29 cellular contexts compared by ENCODE assay signal in genomic region chr19:729564-730381, GRCh38. TPM values are rescaled to one million over a fixed set of nuclear protein-coding genes. Genes with fewer than 3 reads are reported as not detected.
DNase-seq lines count a peak whose midpoint lies in the region; ATAC-seq, FAIRE-seq and TF ChIP-seq lines count a peak whose summit lies in the region.
"Had no signal": no experiment of that assay in that cellular context is flagged by ENCODE, and none has a peak within 500 bp of the region (broad histone marks: within the 10 kb centered on the region; RNA-seq: fewer than 3 reads in every experiment).

No MANE protein-coding gene starts in this region.

- CTCF ChIA-PET in HepG2 (lab: Yijun Ruan, JAX; ENCODE audit: low intra/inter-chr PET ratio, low total read pairs): no interaction called here

- H3K79me2 ChIP-seq in HepG2 (ENCODE audit: insufficient read depth, low read length) (no peaks in the 10 kb centered on the region), OCI-LY3 (ENCODE audit: low read length) (no peaks in the 10 kb centered on the region)

- H3K9me3 Mint-ChIP-seq in endothelial cell (ENCODE audit: unreplicated experiment): no peaks in the 10 kb centered on the region
- H3K9me3 Mint-ChIP-seq: CD14-positive monocyte; CD8-positive, alpha-beta memory T cell had no signal

- H3K9me3 ChIP-seq in liver (ENCODE audit: control insufficient read depth in 4 of 4, low read length in 3 of 4) (no peaks in the 10 kb centered on the region), HepG2 (ENCODE audit: low read length) (no peaks in the 10 kb centered on the region), OCI-LY3 (ENCODE audit: insufficient read depth, low read length) (no peaks in the 10 kb centered on the region)
- H3K9me3 ChIP-seq: Peyer's patch, SK-N-SH had no signal

- no peak overlapping the region for H3K4me3 ChIP-seq in liver (ENCODE audit: low read depth in 1 of 3, low read length in 3 of 3)
- H3K4me3 ChIP-seq in HepG2 (replicated peaks in 1 of 3; ENCODE audit: insufficient read depth in 1 of 3, low read depth in 2 of 3, low read length in 3 of 3): no peak overlapping the region
- H3K4me3 ChIP-seq in OCI-LY3 (ENCODE audit: low read length): 0 out of 2 replicates have a peak overlapping the region, but pooled peaks have one; percentile 17
- H3K4me3 ChIP-seq: Peyer's patch had no signal

- H3K4me2 ChIP-seq in HepG2 (ENCODE audit: low read depth, low read length) (no peak overlapping the region), OCI-LY3 (ENCODE audit: low read length) (peak overlapping the region; percentile 50)
- H3K4me2 ChIP-seq: KMS-11, SK-N-SH had no signal

- peaks cover 10% of the 10 kb centered on the region for H3K36me3 Mint-ChIP-seq in endothelial cell (ENCODE audit: low read depth, unreplicated experiment)
- H3K36me3 Mint-ChIP-seq: CD14-positive monocyte; CD8-positive, alpha-beta memory T cell had no signal

- H4K20me1 ChIP-seq in HepG2 (ENCODE audit: insufficient read depth, low read length): no peaks in the 10 kb centered on the region
- H4K20me1 ChIP-seq in OCI-LY3 (ENCODE audit: insufficient read depth, low read length): no peaks in the 10 kb centered on the region

- H3K27ac Mint-ChIP-seq in endothelial cell (ENCODE audit: unreplicated experiment): no peak overlapping the region
- H3K27ac Mint-ChIP-seq: CD8-positive, alpha-beta memory T cell had no signal

- POLR2A ChIA-PET in HepG2 (lab: Yijun Ruan, JAX): no interaction called here

- DNase-seq in HepG2 (ENCODE audit: low spot score) (no peak), endothelial cell (ENCODE audit: low spot score) (no peak), T1000 (lab: John Stamatoyannopoulos, UW) (no peak), AG08396 (ENCODE audit: low spot score) (no peak)
- DNase-seq in activated effector memory CD4-positive, alpha-beta T cell treated with Interleukin-2 at 50 U/mL for 16 hours: no peak
- DNase-seq: CD8-positive, alpha-beta memory T cell; DMS 273 treated with DMSO at 0.1 percent for 48 hours; DMS79; EL; GDM1; IMR-90; NCI-H1048; NCI-H1417; NCI-H1694; NCI-H2029 treated with DMSO at 0.1 percent for 48 hours; NCI-H446 treated with DMSO at 0.1 percent for 48 hours; NCI-H526; NCI-H82; Peyer's patch; SK-N-SH had no signal

- H2AFZ ChIP-seq in HepG2 (ENCODE audit: low read length): no peak overlapping the region
- no peak overlapping the region for H2AFZ ChIP-seq in OCI-LY3 (ENCODE audit: low read depth, low read length)

- no peak for TF ChIP-seq CTCF in liver (IDR thresholded peaks at IDR 0.05; ENCODE audit: low read depth, low read length, missing input control)
- no peak for TF ChIP-seq CTCF in HepG2 (CRISPR knock-in tag; IDR thresholded peaks at IDR 0.05)
- no peak for TF ChIP-seq CTCF in OCI-LY3 (IDR thresholded peaks at IDR 0.05; ENCODE audit: low read depth, low read length)
- TF ChIP-seq CTCF in endothelial cell (IDR thresholded peaks at IDR 0.05; ENCODE audit: unreplicated experiment): no peak

- in situ Hi-C loops in HepG2 (cut with HindIII; ENCODE audit: extremely low pct_ligation_motif_present, low pct_unique_long_range_greater_than_20kb): loop anchor here (5.0 to 10.0 kb wide), 2 partner anchors 62 to 145 kb away; partner anchors contain the start of gene HCN2

- H3K27ac ChIP-seq in liver (ENCODE audit: low read depth in 1 of 2, low read length in 2 of 2) (peak overlapping the region; percentile 3 to 44), HepG2 (ENCODE audit: extremely low read length, insufficient read depth, low read length) (no peak overlapping the region), OCI-LY3 (ENCODE audit: low read length) (peak overlapping the region; percentile 63)
- H3K27ac ChIP-seq: KMS-11, Peyer's patch had no signal

- WGBS in liver: 84% methylated on average over 23 of the region's 23 CpGs
- 87% methylated on average over 19 of the region's 23 CpGs for WGBS in HepG2 (ENCODE audit: low lambda C conversion rate)

- H3K9ac ChIP-seq in liver (ENCODE audit: low read depth in 1 of 2, low read length in 2 of 2) (no peak overlapping the region), HepG2 (ENCODE audit: insufficient read depth, low read depth, low read length) (no peak overlapping the region), OCI-LY3 (ENCODE audit: low read length) (peak overlapping the region; percentile 12; the same call in 1 of the 2 replicates)
- H3K9ac ChIP-seq: KMS-11, SK-N-SH had no signal

- H3K4me3 Mint-ChIP-seq in endothelial cell (ENCODE audit: unreplicated experiment): peak overlapping the region; percentile 27
- H3K4me3 Mint-ChIP-seq: CD14-positive monocyte; CD8-positive, alpha-beta memory T cell had no signal

- peaks cover 8% of the 10 kb centered on the region for H3K27me3 Mint-ChIP-seq in endothelial cell (ENCODE audit: unreplicated experiment)

- peaks cover 4% of the 10 kb centered on the region for H3K4me1 Mint-ChIP-seq in endothelial cell (ENCODE audit: unreplicated experiment)

- H3K4me1 ChIP-seq in liver (ENCODE audit: control insufficient read depth in 4 of 4, insufficient read depth in 4 of 4, low read length in 3 of 4) (no peaks in the 10 kb centered on the region), HepG2 (ENCODE audit: insufficient read depth, low read length) (no peaks in the 10 kb centered on the region), OCI-LY3 (ENCODE audit: low read length) (peaks cover 30% of the 10 kb centered on the region)
- H3K4me1 ChIP-seq: Peyer's patch had no signal

- FAIRE-seq in HepG2 (lab: Jason Lieb, UNC): no peak
- FAIRE-seq: A204.1, GM12892, GM19239, H1, HTR-8/SVneo had no signal

- TF ChIP-seq RAD21 in liver (IDR thresholded peaks at IDR 0.05) (no peak), HepG2 (CRISPR knock-in tag; IDR thresholded peaks at IDR 0.05) (no peak)

- no peaks in the 10 kb centered on the region for H3K27me3 ChIP-seq in liver (ENCODE audit: control insufficient read depth in 4 of 4, insufficient read depth in 4 of 4, low read length in 3 of 4)
- no peaks in the 10 kb centered on the region for H3K27me3 ChIP-seq in HepG2 (ENCODE audit: control insufficient read depth in 1 of 2, insufficient read depth in 2 of 2, low read length in 2 of 2)
- no peaks in the 10 kb centered on the region for H3K27me3 ChIP-seq in OCI-LY3 (ENCODE audit: low read depth, low read length)
- H3K27me3 ChIP-seq: Peyer's patch had no signal

- H3K36me3 ChIP-seq in liver (ENCODE audit: control insufficient read depth in 4 of 4, insufficient read depth in 3 of 4, low read depth in 1 of 4, low read length in 3 of 4) (no peaks in the 10 kb centered on the region), HepG2 (replicated peaks in 1 of 2; ENCODE audit: control insufficient read depth in 1 of 2, insufficient read depth in 2 of 2, low read length in 2 of 2) (no peaks in the 10 kb centered on the region), OCI-LY3 (replicated peaks; ENCODE audit: low read depth, low read length) (no peaks in the 10 kb centered on the region)
- H3K36me3 ChIP-seq: Peyer's patch had no signal

- intact Hi-C loops in HepG2 (cut with micrococcal nuclease; ENCODE audit: unreplicated experiment): no loop called here

- BruUV-seq in HepG2 (replicated peaks; lab: Mats Ljungman, UMichigan): no TSS peak

- ATAC-seq in HepG2: no peak

- TF ChIP-seq POLR2A in HepG2 (IDR thresholded peaks at IDR 0.05; ENCODE audit: insufficient read depth in 1 of 2, low read depth in 2 of 2, low read length in 2 of 2): no peak

- TF ChIP-seq EP300 in HepG2 (IDR thresholded peaks at IDR 0.05; ENCODE audit: low read depth in 2 of 2, low read length in 2 of 2) (no peak), HepG2 (CRISPR knock-in tag; IDR thresholded peaks at IDR 0.05; ENCODE audit: borderline replicate concordance) (no peak)

RNA-seq across cellular contexts. Expression of gene PALM, which starts 21.0 kb away (rescaled TPM):
- total RNA-seq in liver: 1 to 10 TPM; 3.8 to 4.8 TPM
- polyA plus RNA-seq in liver: 1 to 10 TPM in 1 of 2 donors, under 1 TPM in 1; 0.92 to 5.1 TPM
- 9.7 and 10.8 TPM in 2 replicates for total RNA-seq in HepG2 (2016; rRNA removed; fragmentation: Illumina TruSeq; extraction: Trizol)
- total RNA-seq in HepG2 (2016; cell fraction: cytosol; rRNA removed; fragmentation: Illumina TruSeq; extraction: Trizol; ENCODE audit: low read depth): 8.3 and 10.1 TPM in 2 replicates
- 6.4 and 11.8 TPM in 2 replicates for total RNA-seq in HepG2 (2016; cell fraction: insoluble cytoplasmic fraction; rRNA removed; fragmentation: Illumina TruSeq; extraction: Trizol)
- total RNA-seq in HepG2 (2016; cell fraction: membrane; rRNA removed; fragmentation: Illumina TruSeq; extraction: Trizol): 16.6 and 19.9 TPM in 2 replicates
- 6.7 and 6.9 TPM in 2 replicates for total RNA-seq in HepG2 (2016; cell fraction: nucleus; rRNA removed; fragmentation: Illumina TruSeq; extraction: Trizol)
- polyA plus RNA-seq in HepG2 (2011; rRNA removed): 4.0 and 5.4 TPM in 2 replicates
- 3.7 and 4.7 TPM in 2 replicates for polyA plus RNA-seq in HepG2 (2011; cell fraction: cytosol; rRNA removed)
- 6.0 and 7.8 TPM in 2 replicates for polyA plus RNA-seq in HepG2 (2011; cell fraction: nucleus; rRNA removed)
- polyA plus RNA-seq in HepG2 (2012): 12.4 and 19.1 TPM in 2 replicates
- 9.4 and 11.9 TPM in 2 replicates for polyA plus RNA-seq in HepG2 (2016; cell fraction: cytosol; fragmentation: Illumina TruSeq; extraction: Trizol; ENCODE audit: low read depth)
- polyA plus RNA-seq in HepG2 (2016; cell fraction: insoluble cytoplasmic fraction; fragmentation: Illumina TruSeq; extraction: Trizol; ENCODE audit: low read depth): 15.1 and 19.3 TPM in 2 replicates
- 19.1 and 21.1 TPM in 2 replicates for polyA plus RNA-seq in HepG2 (2016; cell fraction: membrane; fragmentation: Illumina TruSeq; extraction: Trizol; ENCODE audit: low read depth)
- polyA plus RNA-seq in HepG2 (2016; cell fraction: nucleus; fragmentation: Illumina TruSeq; extraction: Trizol; ENCODE audit: insufficient read depth, low read depth): 18.9 and 19.6 TPM in 2 replicates
- polyA minus RNA-seq in HepG2 (2011; rRNA and poly(A)+ RNA removed; ENCODE audit: low replicate concordance): 1.1 and 5.2 TPM in 2 replicates
- 5.4 and 5.6 TPM in 2 replicates for polyA minus RNA-seq in HepG2 (2011; cell fraction: cytosol; rRNA and poly(A)+ RNA removed)
- 2.2 TPM in 2 replicates for polyA minus RNA-seq in HepG2 (2011; cell fraction: nucleus; rRNA and poly(A)+ RNA removed)
- total RNA-seq in endothelial cell (ENCODE audit: unreplicated experiment): 42.0 TPM
- total RNA-seq: CD8-positive, alpha-beta memory T cell had no signal
- polyA plus RNA-seq: CD14-positive monocyte; CD8-positive, alpha-beta memory T cell had no signal

RNA-seq across cellular contexts. Expression of gene MISP, which starts 21.1 kb away (rescaled TPM):
- total RNA-seq in liver (under 1 TPM in 1 of 2 donors, not detected in 1; 0.08 TPM), HepG2 (2016; rRNA removed; fragmentation: Illumina TruSeq; extraction: Trizol) (1.1 and 1.3 TPM in 2 replicates), endothelial cell (ENCODE audit: unreplicated experiment) (not detected)
- polyA plus RNA-seq in liver (under 1 TPM in 1 of 2 donors, not detected in 1; 0.05 TPM), HepG2 (2011; rRNA removed) (0.67 and 0.71 TPM in 2 replicates)
- total RNA-seq in HepG2 (2016; cell fraction: cytosol; rRNA removed; fragmentation: Illumina TruSeq; extraction: Trizol; ENCODE audit: low read depth): 0.30 and 0.35 TPM in 2 replicates
- total RNA-seq in HepG2 (2016; cell fraction: insoluble cytoplasmic fraction; rRNA removed; fragmentation: Illumina TruSeq; extraction: Trizol): 0.77 and 1.3 TPM in 2 replicates
- total RNA-seq in HepG2 (2016; cell fraction: membrane; rRNA removed; fragmentation: Illumina TruSeq; extraction: Trizol): 0.77 and 0.96 TPM in 2 replicates
- total RNA-seq in HepG2 (2016; cell fraction: nucleus; rRNA removed; fragmentation: Illumina TruSeq; extraction: Trizol): 0.78 and 0.99 TPM in 2 replicates
- 0.53 and 0.71 TPM in 2 replicates for polyA plus RNA-seq in HepG2 (2011; cell fraction: cytosol; rRNA removed)
- polyA plus RNA-seq in HepG2 (2011; cell fraction: nucleus; rRNA removed): 0.81 and 0.85 TPM in 2 replicates
- polyA plus RNA-seq in HepG2 (2012): 2.1 and 3.1 TPM in 2 replicates
- polyA plus RNA-seq in HepG2 (2016; cell fraction: cytosol; fragmentation: Illumina TruSeq; extraction: Trizol; ENCODE audit: low read depth): 0.23 and 0.32 TPM in 2 replicates
- polyA plus RNA-seq in HepG2 (2016; cell fraction: insoluble cytoplasmic fraction; fragmentation: Illumina TruSeq; extraction: Trizol; ENCODE audit: low read depth): 1.2 and 1.5 TPM in 2 replicates
- 0.40 and 0.79 TPM in 2 replicates for polyA plus RNA-seq in HepG2 (2016; cell fraction: membrane; fragmentation: Illumina TruSeq; extraction: Trizol; ENCODE audit: low read depth)
- 1.2 and 1.6 TPM in 2 replicates for polyA plus RNA-seq in HepG2 (2016; cell fraction: nucleus; fragmentation: Illumina TruSeq; extraction: Trizol; ENCODE audit: insufficient read depth, low read depth)
- 1.2 and 37.0 TPM in 2 replicates for polyA minus RNA-seq in HepG2 (2011; rRNA and poly(A)+ RNA removed; ENCODE audit: low replicate concordance)
- polyA minus RNA-seq in HepG2 (2011; cell fraction: cytosol; rRNA and poly(A)+ RNA removed): 0.62 and 0.99 TPM in 2 replicates
- polyA minus RNA-seq in HepG2 (2011; cell fraction: nucleus; rRNA and poly(A)+ RNA removed): 0.37 and 0.39 TPM in 2 replicates
- total RNA-seq: CD8-positive, alpha-beta memory T cell; IMR-90 had no signal
- polyA plus RNA-seq: CD14-positive monocyte; CD8-positive, alpha-beta memory T cell; IMR-90 had no signal

RNA-seq across cellular contexts. Expression of gene PRSS57, which starts 34.5 kb away (rescaled TPM):
- total RNA-seq in liver (10 to 100 TPM in 1 of 2 donors, not detected in 1; 12.1 TPM), HepG2 (2016; rRNA removed; fragmentation: Illumina TruSeq; extraction: Trizol) (not detected in 2 replicates), endothelial cell (ENCODE audit: unreplicated experiment) (not detected)
- polyA plus RNA-seq in liver (under 1 TPM in 1 of 2 donors, not detected in 1; 0.10 TPM), HepG2 (2011; rRNA removed) (0.12 and 0.20 TPM in 2 replicates)
- not detected in 2 replicates for total RNA-seq in HepG2 (2016; cell fraction: cytosol; rRNA removed; fragmentation: Illumina TruSeq; extraction: Trizol; ENCODE audit: low read depth)
- total RNA-seq in HepG2 (2016; cell fraction: insoluble cytoplasmic fraction; rRNA removed; fragmentation: Illumina TruSeq; extraction: Trizol): not detected in 2 replicates
- total RNA-seq in HepG2 (2016; cell fraction: membrane; rRNA removed; fragmentation: Illumina TruSeq; extraction: Trizol): not detected in 2 replicates
- not detected in 2 replicates for total RNA-seq in HepG2 (2016; cell fraction: nucleus; rRNA removed; fragmentation: Illumina TruSeq; extraction: Trizol)
- 0.10 and 0.20 TPM in 2 replicates for polyA plus RNA-seq in HepG2 (2011; cell fraction: cytosol; rRNA removed)
- not detected in 2 replicates for polyA plus RNA-seq in HepG2 (2011; cell fraction: nucleus; rRNA removed)
- 0.13 and 0.16 TPM in 2 replicates for polyA plus RNA-seq in HepG2 (2012)
- not detected in 2 replicates for polyA plus RNA-seq in HepG2 (2016; cell fraction: cytosol; fragmentation: Illumina TruSeq; extraction: Trizol; ENCODE audit: low read depth)
- not detected in 2 replicates for polyA plus RNA-seq in HepG2 (2016; cell fraction: insoluble cytoplasmic fraction; fragmentation: Illumina TruSeq; extraction: Trizol; ENCODE audit: low read depth)
- not detected in 2 replicates for polyA plus RNA-seq in HepG2 (2016; cell fraction: membrane; fragmentation: Illumina TruSeq; extraction: Trizol; ENCODE audit: low read depth)
- not detected in 2 replicates for polyA plus RNA-seq in HepG2 (2016; cell fraction: nucleus; fragmentation: Illumina TruSeq; extraction: Trizol; ENCODE audit: insufficient read depth, low read depth)
- polyA minus RNA-seq in HepG2 (2011; rRNA and poly(A)+ RNA removed; ENCODE audit: low replicate concordance): not detected in 2 replicates
- polyA minus RNA-seq in HepG2 (2011; cell fraction: cytosol; rRNA and poly(A)+ RNA removed): not detected in 2 replicates
- polyA minus RNA-seq in HepG2 (2011; cell fraction: nucleus; rRNA and poly(A)+ RNA removed): not detected in 2 replicates
- total RNA-seq: CD8-positive, alpha-beta memory T cell; H1; IMR-90; Peyer's patch had no signal
- polyA plus RNA-seq: CD8-positive, alpha-beta memory T cell; H1; IMR-90; SK-N-SH had no signal

RNA-seq across cellular contexts. Expression of gene FSTL3, which starts 53.6 kb away (rescaled TPM):
- total RNA-seq in liver (1 to 10 TPM; 5.7 to 8.4 TPM), HepG2 (2016; rRNA removed; fragmentation: Illumina TruSeq; extraction: Trizol) (5.8 and 13.5 TPM in 2 replicates), endothelial cell (ENCODE audit: unreplicated experiment) (6.5 TPM)
- polyA plus RNA-seq in liver (1 to 10 TPM; 2.2 to 6.3 TPM), HepG2 (2011; rRNA removed) (15.6 and 30.9 TPM in 2 replicates)
- total RNA-seq in HepG2 (2016; cell fraction: cytosol; rRNA removed; fragmentation: Illumina TruSeq; extraction: Trizol; ENCODE audit: low read depth): 3.3 and 3.8 TPM in 2 replicates
- 4.6 and 14.2 TPM in 2 replicates for total RNA-seq in HepG2 (2016; cell fraction: insoluble cytoplasmic fraction; rRNA removed; fragmentation: Illumina TruSeq; extraction: Trizol)
- 7.0 and 8.2 TPM in 2 replicates for total RNA-seq in HepG2 (2016; cell fraction: membrane; rRNA removed; fragmentation: Illumina TruSeq; extraction: Trizol)
- 11.9 and 15.2 TPM in 2 replicates for total RNA-seq in HepG2 (2016; cell fraction: nucleus; rRNA removed; fragmentation: Illumina TruSeq; extraction: Trizol)
- polyA plus RNA-seq in HepG2 (2011; cell fraction: cytosol; rRNA removed): 24.5 and 32.7 TPM in 2 replicates
- polyA plus RNA-seq in HepG2 (2011; cell fraction: nucleus; rRNA removed): 151 and 166 TPM in 2 replicates
- polyA plus RNA-seq in HepG2 (2012): 19.0 and 28.0 TPM in 2 replicates
- 3.1 and 4.0 TPM in 2 replicates for polyA plus RNA-seq in HepG2 (2016; cell fraction: cytosol; fragmentation: Illumina TruSeq; extraction: Trizol; ENCODE audit: low read depth)
- 6.4 and 7.0 TPM in 2 replicates for polyA plus RNA-seq in HepG2 (2016; cell fraction: insoluble cytoplasmic fraction; fragmentation: Illumina TruSeq; extraction: Trizol; ENCODE audit: low read depth)
- 5.8 and 6.2 TPM in 2 replicates for polyA plus RNA-seq in HepG2 (2016; cell fraction: membrane; fragmentation: Illumina TruSeq; extraction: Trizol; ENCODE audit: low read depth)
- 30.9 and 40.0 TPM in 2 replicates for polyA plus RNA-seq in HepG2 (2016; cell fraction: nucleus; fragmentation: Illumina TruSeq; extraction: Trizol; ENCODE audit: insufficient read depth, low read depth)
- polyA minus RNA-seq in HepG2 (2011; rRNA and poly(A)+ RNA removed; ENCODE audit: low replicate concordance): 28.2 and 70.2 TPM in 2 replicates
- polyA minus RNA-seq in HepG2 (2011; cell fraction: cytosol; rRNA and poly(A)+ RNA removed): 10.6 and 21.0 TPM in 2 replicates
- 6.8 and 7.9 TPM in 2 replicates for polyA minus RNA-seq in HepG2 (2011; cell fraction: nucleus; rRNA and poly(A)+ RNA removed)
